ENCODE assay signal across 1 cellular context in genomic region chr11:29962243-29962642, GRCh38.
TF ChIP-seq lines count a peak whose summit lies in the region.

No MANE protein-coding gene starts in this region.

TF ChIP-seq in GM23338, 12 proteins besides CTCF, POLR2A, EP300 and RAD21 (continued from another document):
- TF ChIP-seq ZNF462 (CRISPR knock-in tag; IDR thresholded peaks at IDR 0.05) (no peak), NANOG (IDR thresholded peaks at IDR 0.05; ENCODE audit: borderline replicate concordance) (no peak), EZH2phosphoT487 (IDR thresholded peaks at IDR 0.05; ENCODE audit: unreplicated experiment) (no peak), POLR2AphosphoS5 (IDR thresholded peaks at IDR 0.05; ENCODE audit: low read depth) (no peak), STAT1 (IDR thresholded peaks at IDR 0.05; ENCODE audit: unreplicated experiment) (no peak), ZNF114 (CRISPR knock-in tag; IDR thresholded peaks at IDR 0.05) (no peak), ZNF331 (CRISPR knock-in tag; IDR thresholded peaks at IDR 0.05; ENCODE audit: low read depth) (no peak), ETS1 (IDR thresholded peaks at IDR 0.05) (no peak)
